29 cellular contexts compared by ENCODE assay signal in genomic region chr4:121923306-121923705, GRCh38. TPM values are rescaled to one million over a fixed set of nuclear protein-coding genes. Genes with fewer than 3 reads are reported as not detected.
"Had no signal": no experiment of that assay in that cellular context is flagged by ENCODE, and none has a peak within 500 bp of the region (broad histone marks: within the 10 kb centered on the region; RNA-seq: fewer than 3 reads in every experiment).

No MANE protein-coding gene starts in this region.

- H3K36me3 ChIP-seq: neural progenitor cell, ovary, right lobe of liver, sigmoid colon, spleen, suprapubic skin, tibial artery, transverse colon, upper lobe of right lung, uterus had no signal

- H3K9ac ChIP-seq: neural progenitor cell, parathyroid adenoma had no signal

- H3K27me3 ChIP-seq: neural progenitor cell, ovary, right lobe of liver, sigmoid colon, suprapubic skin, testis, tibial artery, transverse colon, upper lobe of right lung, uterus had no signal

- H2AFZ ChIP-seq: neural progenitor cell, parathyroid adenoma had no signal

- H3K4me3 ChIP-seq: neural progenitor cell, ovary, psoas muscle, right lobe of liver, sigmoid colon, skin epidermis, smooth muscle cell, spleen, suprapubic skin, testis, tibial artery, transverse colon, upper lobe of right lung, uterus had no signal

- DNase-seq: natural killer cell; occipital lobe; ovary; posterior cingulate gyrus; psoas muscle; right cardiac atrium; right lobe of liver; sigmoid colon; spleen; stimulated activated CD4-positive, alpha-beta T cell treated with anti-CD3 and anti-CD28 coated beads, Interleukin-12 subunit alpha, Interleukin-12 subunit beta, amount 100 ng/mL, for 4 hours; stimulated activated CD4-positive, alpha-beta T cell treated with anti-CD3 and anti-CD28 coated beads, Interleukin-1b, Interleukin-23, amount 100 ng/mL, for 48 hours; stimulated activated CD4-positive, alpha-beta T cell treated with anti-CD3 and anti-CD28 coated beads, Interleukin-4, amount 100 ng/mL, for 1 hour; stimulated activated CD4-positive, alpha-beta T cell treated with anti-CD3 and anti-CD28 coated beads, Interleukin-4, amount 100 ng/mL, for 4 hours; stimulated activated CD8-positive, alpha-beta memory T cell treated with anti-CD3 and anti-CD28 coated beads, Interleukin-4, amount 100 ng/mL, for 48 hours; stimulated activated naive CD4-positive, alpha-beta T cell; stimulated activated naive CD8-positive, alpha-beta T cell treated with anti-CD3 and anti-CD28 coated beads, Interleukin-15, amount 100 ng/mL, for 72 hours; stimulated activated naive CD8-positive, alpha-beta T cell treated with anti-CD3 and anti-CD28 coated beads, Interleukin-15, Interleukin-2, amounts not matched to agents 100 U/mL and 50 U/mL, for 24 hours; substantia nigra; testis; tibial artery; transverse colon; upper lobe of right lung; uterus had no signal

- H3K4me1 ChIP-seq: neural progenitor cell, parathyroid adenoma, psoas muscle, right lobe of liver, sigmoid colon, spleen, suprapubic skin, testis, tibial artery, transverse colon, upper lobe of right lung, uterus had no signal

- H3K4me2 ChIP-seq: neural progenitor cell, smooth muscle cell had no signal

- H3K9me3 ChIP-seq: ovary, psoas muscle, right lobe of liver, sigmoid colon, spleen, suprapubic skin, testis, tibial artery, transverse colon, upper lobe of right lung, uterus had no signal

- H3K79me2 ChIP-seq: parathyroid adenoma had no signal

- H3K27ac ChIP-seq: neural progenitor cell, ovary, parathyroid adenoma, psoas muscle, right lobe of liver, sigmoid colon, skin epidermis, spleen, suprapubic skin, testis, tibial artery, transverse colon, upper lobe of right lung, uterus had no signal

- ATAC-seq: natural killer cell; psoas muscle; right cardiac atrium; right lobe of liver; stimulated activated naive CD8-positive, alpha-beta T cell treated with anti-CD3 and anti-CD28 coated beads, Interleukin-15, amount 100 ng/mL, for 72 hours; stimulated activated naive CD8-positive, alpha-beta T cell treated with anti-CD3 and anti-CD28 coated beads, Interleukin-15, Interleukin-2, amounts not matched to agents 100 U/mL and 50 U/mL, for 24 hours; upper lobe of right lung had no signal

RNA-seq across cellular contexts. Expression of gene TRPC3, which starts 28.6 kb away (rescaled TPM):
- total RNA-seq: renal cortical epithelial cell had no signal
